Comparison of ENCODE assay signal across 8 cellular contexts in the genomic region with DNA sequence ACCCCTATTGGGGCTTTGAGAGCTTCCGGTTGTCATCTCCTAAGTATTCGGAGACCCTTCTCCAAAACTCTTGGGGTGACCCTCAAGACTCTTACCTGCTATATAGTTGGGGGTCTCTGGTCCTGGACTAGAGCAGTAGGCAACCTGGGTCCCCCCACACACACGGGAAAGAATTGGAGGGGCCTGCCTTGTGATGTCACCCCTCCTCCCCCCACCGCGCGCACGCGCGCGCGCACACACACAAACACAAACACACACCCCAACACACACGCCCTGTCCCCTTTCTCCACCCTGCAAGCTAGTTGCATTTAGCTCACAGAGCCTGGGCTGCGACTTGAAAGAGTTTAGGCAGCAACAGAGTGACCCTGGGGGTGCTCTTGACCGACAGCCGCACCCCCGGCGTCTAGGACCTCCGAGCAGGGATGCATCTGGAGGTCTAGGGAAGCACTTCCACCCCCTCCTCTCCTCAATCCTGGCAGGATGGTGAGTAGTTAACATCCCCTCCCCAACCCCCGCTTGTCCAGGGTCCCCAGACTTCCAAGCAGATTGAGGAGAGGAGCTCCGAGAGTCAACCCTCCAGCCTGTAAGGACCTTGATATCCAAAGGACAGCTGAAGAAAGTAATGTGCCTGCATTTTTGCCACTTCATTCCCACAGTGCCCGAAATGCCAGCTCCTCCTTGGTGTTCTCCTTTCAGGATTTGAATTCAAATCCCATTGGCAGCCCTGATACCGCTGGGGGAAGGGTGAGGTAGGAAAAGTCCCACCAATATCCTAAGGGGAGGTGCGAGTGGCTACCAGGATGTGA. TPM values are rescaled to one million over a fixed set of nuclear protein-coding genes. Genes with fewer than 3 reads are reported as not detected.
DNase-seq lines count a peak whose midpoint lies in the region; ATAC-seq and TF ChIP-seq lines count a peak whose summit lies in the region.

No MANE protein-coding gene starts in this region.

- H3K4me3 Mint-ChIP-seq in mesothelial cell of epicardium, result peak overlapping the region; percentile 97
- peak overlapping the region; percentile 99 for H3K4me3 Mint-ChIP-seq in stimulated activated effector memory CD8-positive, alpha-beta T cell treated with anti-CD3 and anti-CD28 coated beads, Interleukin-12 subunit alpha, Interleukin-12 subunit beta, amount 100 ng/mL, for 72 hours

- H3K4me1 Mint-ChIP-seq in mesothelial cell of epicardium, result peaks cover 37% of the 10 kb centered on the region
- H3K4me1 Mint-ChIP-seq in stimulated activated effector memory CD8-positive, alpha-beta T cell treated with anti-CD3 and anti-CD28 coated beads, Interleukin-12 subunit alpha, Interleukin-12 subunit beta, amount 100 ng/mL, for 72 hours, result peaks cover 44% of the 10 kb centered on the region

- H3K27me3 Mint-ChIP-seq in mesothelial cell of epicardium (ENCODE audit: low read depth), result no peaks in the 10 kb centered on the region

- H3K9me3 Mint-ChIP-seq in mesothelial cell of epicardium, result no peaks in the 10 kb centered on the region
- no peaks in the 10 kb centered on the region for H3K9me3 Mint-ChIP-seq in stimulated activated effector memory CD8-positive, alpha-beta T cell treated with anti-CD3 and anti-CD28 coated beads, Interleukin-12 subunit alpha, Interleukin-12 subunit beta, amount 100 ng/mL, for 72 hours

- peak; percentile 21 for ATAC-seq in GM18502 (IDR thresholded peaks at IDR 0.05; ENCODE audit: poor library complexity, unreplicated experiment)
- ATAC-seq in stimulated activated effector memory CD8-positive, alpha-beta T cell treated with anti-CD3 and anti-CD28 coated beads, Interleukin-12 subunit alpha, Interleukin-12 subunit beta, amount 100 ng/mL, for 72 hours, result no peak
- ATAC-seq in GM19328 (IDR thresholded peaks at IDR 0.05; ENCODE audit: unreplicated experiment), result no peak

- H3K4me3 ChIP-seq in epithelial cell of esophagus (ENCODE audit: low read length), result peak overlapping the region; percentile 63

- H3K36me3 Mint-ChIP-seq in mesothelial cell of epicardium, result peaks cover 4% of the 10 kb centered on the region
- H3K36me3 Mint-ChIP-seq in stimulated activated effector memory CD8-positive, alpha-beta T cell treated with anti-CD3 and anti-CD28 coated beads, Interleukin-12 subunit alpha, Interleukin-12 subunit beta, amount 100 ng/mL, for 72 hours, result peaks cover 7% of the 10 kb centered on the region

- DNase-seq in NCI-H2227 treated with DMSO at 0.1 percent for 48 hours (lab: John Stamatoyannopoulos, UW), result peak; percentile 90
- DNase-seq in activated T-cell treated with anti-CD3 and anti-CD28 coated beads for 1 hour (ENCODE audit: low read depth), result peak; percentile 44
- peak; percentile 48 for DNase-seq in epithelial cell of esophagus (ENCODE audit: low read depth)
- DNase-seq in mesothelial cell of epicardium (ENCODE audit: low spot score in 2 of 2, unreplicated experiment in 2 of 2), result peak; percentile 60 to 74
- DNase-seq in stimulated activated effector memory CD8-positive, alpha-beta T cell treated with anti-CD3 and anti-CD28 coated beads, Interleukin-12 subunit alpha, Interleukin-12 subunit beta, amount 100 ng/mL, for 72 hours (ENCODE audit: low spot score in 2 of 2), result peak in 1 of 2 donors; percentile 73
- DNase-seq in GF-D8 (lab: John Stamatoyannopoulos, UW), result no peak

- peak overlapping the region; percentile 98 for H3K27ac Mint-ChIP-seq in mesothelial cell of epicardium
- H3K27ac Mint-ChIP-seq in stimulated activated effector memory CD8-positive, alpha-beta T cell treated with anti-CD3 and anti-CD28 coated beads, Interleukin-12 subunit alpha, Interleukin-12 subunit beta, amount 100 ng/mL, for 72 hours, result peak overlapping the region; percentile 97

- TF ChIP-seq CTCF in epithelial cell of esophagus (IDR thresholded peaks at IDR 0.05; ENCODE audit: insufficient read depth, low read depth, low read length, missing control alignments) (no peak), mesothelial cell of epicardium (IDR thresholded peaks at IDR 0.05; ENCODE audit: unreplicated experiment) (no peak)

RNA-seq across cellular contexts. Expression of a gene that starts 1.4 kb away (rescaled TPM):
- 37.8 to 38.5 TPM (median 38.3 TPM) in 3 replicates for total RNA-seq in mesothelial cell of epicardium

RNA-seq across cellular contexts. Expression of a gene that starts 11.9 kb away (rescaled TPM):
- 3.1 to 3.3 TPM (median 3.3 TPM) in 3 replicates for total RNA-seq in mesothelial cell of epicardium

RNA-seq across cellular contexts. Expression of a gene that starts 13.0 kb away (rescaled TPM):
- total RNA-seq in mesothelial cell of epicardium, result 24.8 to 28.3 TPM (median 26.3 TPM) in 3 replicates

RNA-seq across cellular contexts. Expression of a gene that starts 13.3 kb away (rescaled TPM):
- 67.9 to 73.2 TPM (median 71.5 TPM) in 3 replicates for total RNA-seq in mesothelial cell of epicardium
